12 cellular contexts compared by ENCODE assay signal in the genomic region with DNA sequence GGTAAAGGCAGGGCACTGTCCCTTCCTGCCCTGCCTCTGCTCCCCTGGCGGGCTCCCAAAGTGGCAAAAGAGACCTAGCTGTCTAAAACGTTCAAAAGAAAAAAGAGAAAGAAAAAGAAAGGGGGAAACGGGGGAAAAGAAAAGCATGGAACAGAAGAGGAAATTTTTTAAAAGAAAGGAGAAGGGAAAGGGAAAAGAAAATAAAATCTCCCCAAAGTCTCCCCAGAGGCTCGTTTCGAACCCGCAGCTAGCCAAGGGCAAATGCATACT. TPM values are rescaled to one million over a fixed set of nuclear protein-coding genes. Genes with fewer than 3 reads are reported as not detected.
DNase-seq lines count a peak whose midpoint lies in the region; ATAC-seq, FAIRE-seq and TF ChIP-seq lines count a peak whose summit lies in the region.
"Had no signal": no experiment of that assay in that cellular context is flagged by ENCODE, and none has a peak within 500 bp of the region (broad histone marks: within the 10 kb centered on the region; RNA-seq: fewer than 3 reads in every experiment).

No MANE protein-coding gene starts in this region.

- no peaks in the 10 kb centered on the region for H3K79me1 ChIP-seq in H9 (ENCODE audit: insufficient read depth, low read depth, low read length, poor library complexity, severe bottlenecking)

- TF ChIP-seq CTCF in H9 (conservative IDR thresholded peaks at IDR 0.05), result no peak
- TF ChIP-seq CTCF in GM12878 (IDR thresholded peaks at IDR 0.05 in 2 of 3, conservative IDR thresholded peaks at IDR 0.05 in 1 of 3; ENCODE audit: control insufficient read depth in 2 of 3, extremely low read depth in 1 of 3, insufficient read depth in 1 of 3, low read depth in 3 of 3, low read length in 3 of 3), result no peak
- TF ChIP-seq CTCF in keratinocyte (optimal IDR thresholded peaks at IDR 0.05 in 1 of 3, IDR thresholded peaks at IDR 0.05 in 1 of 3, conservative IDR thresholded peaks at IDR 0.05 in 1 of 3; ENCODE audit: extremely low read depth in 1 of 3, insufficient read depth in 2 of 3, low read length in 3 of 3), result no peak
- no peak for TF ChIP-seq CTCF in spleen (IDR thresholded peaks at IDR 0.05 in 8 of 11, conservative IDR thresholded peaks at IDR 0.05 in 3 of 11)

- RAD21 ChIA-PET in GM12878 (lab: Charles Lee; ENCODE audit: unreplicated experiment), result no interaction called here

- H2AFZ ChIP-seq in H9 (ENCODE audit: low read length) (no peak overlapping the region), GM12878 (ENCODE audit: control insufficient read depth, low read depth, low read length) (no peak overlapping the region), keratinocyte (ENCODE audit: control insufficient read depth, low read length) (no peak overlapping the region)

- no peak overlapping the region for H2BK12ac ChIP-seq in H9 (ENCODE audit: insufficient read length, low read depth, low read length)

- no peak overlapping the region for H2BK20ac ChIP-seq in H9 (ENCODE audit: low read depth, low read length, poor library complexity, severe bottlenecking)

- H3K27me3 ChIP-seq in H9 (ENCODE audit: insufficient read depth, low read length) (no peaks in the 10 kb centered on the region; the same call in 1 of the 2 replicates), GM12878 (replicated peaks in 1 of 2; ENCODE audit: control insufficient read depth in 2 of 2, insufficient read depth in 2 of 2, low read length in 1 of 2) (peaks cover 10 to 18% of the 10 kb centered on the region in 2 experiments), keratinocyte (ENCODE audit: control insufficient read depth, extremely low read depth, insufficient read depth, low read length) (peaks cover 43% of the 10 kb centered on the region), spleen (replicated peaks in 1 of 7) (peaks cover 0 to 90% (median 49%) of the 10 kb centered on the region in 7 donors)

- peak overlapping the region; percentile 1 for H4K5ac ChIP-seq in H9 (ENCODE audit: insufficient read length, low read depth, low read length)

- no TSS peak for BruUV-seq in GM12878 (replicated peaks; lab: Mats Ljungman, UMichigan)

- H3K36me3 ChIP-seq in GM12878 (ENCODE audit: control insufficient read depth in 2 of 2, insufficient read depth in 2 of 2, low read length in 1 of 2), result no peaks in the 10 kb centered on the region
- H3K36me3 ChIP-seq in keratinocyte (ENCODE audit: control insufficient read depth in 2 of 2, extremely low read depth in 1 of 2, insufficient read depth in 2 of 2, low read length in 2 of 2), result no peaks in the 10 kb centered on the region
- H3K36me3 ChIP-seq in spleen, result no peaks in the 10 kb centered on the region

- no peak for DNase-seq in H9
- DNase-seq in GM12878 (ENCODE audit: low read depth, low spot score), result no peak
- DNase-seq in keratinocyte (ENCODE audit: low read depth, low spot score), result no peak
- DNase-seq in spleen, result no peak
- no peak for DNase-seq in natural killer cell treated with Interleukin-12 subunit alpha and Interleukin-12 subunit beta and Interleukin-15 and Interleukin-18, amount 100 ng/mL, for 72 hours (ENCODE audit: low spot score)
- no peak for DNase-seq in stimulated activated CD4-positive, alpha-beta T cell treated with anti-CD3 and anti-CD28 coated beads, Interleukin-4, amount 100 ng/mL, for 24 hours
- DNase-seq in NOMO-1 treated with DMSO at 0.1 percent for 48 hours (lab: John Stamatoyannopoulos, UW; ENCODE audit: unreplicated experiment), result no peak
- DNase-seq: KG1, NCI-H510A had no signal

- peaks cover 26% of the 10 kb centered on the region for H3K27me3 Mint-ChIP-seq in H9 (ENCODE audit: low read depth)
- peaks cover 22 to 26% of the 10 kb centered on the region in 2 donors for H3K27me3 Mint-ChIP-seq in natural killer cell treated with Interleukin-12 subunit alpha and Interleukin-12 subunit beta and Interleukin-15 and Interleukin-18, amount 100 ng/mL, for 72 hours

- H2BK5ac ChIP-seq in H9 (ENCODE audit: insufficient read length, low read length), result no peak overlapping the region

- peaks cover 3 to 20% of the 10 kb centered on the region in 2 experiments; a peak in 4 of 5 replicates for H3K9me3 Mint-ChIP-seq in H9
- no peaks in the 10 kb centered on the region for H3K9me3 Mint-ChIP-seq in natural killer cell treated with Interleukin-12 subunit alpha and Interleukin-12 subunit beta and Interleukin-15 and Interleukin-18, amount 100 ng/mL, for 72 hours
- H3K9me3 Mint-ChIP-seq: T-cell had no signal

- H3K4ac ChIP-seq in H9 (ENCODE audit: low read depth, low read length), result no peak overlapping the region

- no peak overlapping the region for H2BK120ac ChIP-seq in H9 (ENCODE audit: low read depth, low read length, poor library complexity, severe bottlenecking)

- peaks cover 17% of the 10 kb centered on the region for H3K23me2 ChIP-seq in H9 (ENCODE audit: insufficient read length, low read depth, low read length, poor library complexity, severe bottlenecking)

- dilution Hi-C loops in keratinocyte (cut with MboI; ENCODE audit: extremely low pct_ligation_motif_present, low sequenced_read_pairs), result no loop called here

- no peak overlapping the region for H3K4me3 Mint-ChIP-seq in H9
- H3K4me3 Mint-ChIP-seq in natural killer cell treated with Interleukin-12 subunit alpha and Interleukin-12 subunit beta and Interleukin-15 and Interleukin-18, amount 100 ng/mL, for 72 hours, result no peak overlapping the region
- H3K4me3 Mint-ChIP-seq: T-cell had no signal

- H2BK15ac ChIP-seq in H9 (ENCODE audit: low read depth, low read length), result no peak overlapping the region

- FAIRE-seq in GM12878 (lab: Jason Lieb, UNC) (no peak), keratinocyte (lab: Jason Lieb, UNC) (no peak)

- peak overlapping the region; percentile 42; the same call in 1 of the 2 replicates for H3K4me3 ChIP-seq in GM12878
- peak overlapping the region in 1 of 3 experiments; percentile 63 for H3K4me3 ChIP-seq in keratinocyte (ENCODE audit: control insufficient read depth in 2 of 3, extremely low read depth in 1 of 3, insufficient read depth in 2 of 3, low read depth in 1 of 3, low read length in 3 of 3)
- H3K4me3 ChIP-seq in spleen, result peak overlapping the region in 5 of 8 donors; percentile 38 to 72 (median 48)

- no peak overlapping the region for H4K91ac ChIP-seq in H9 (ENCODE audit: insufficient read length, low read depth, low read length)

- H3K9me1 ChIP-seq in keratinocyte (ENCODE audit: control insufficient read depth, extremely low read depth, insufficient read depth, low read length), result no peaks in the 10 kb centered on the region

- H3K18ac ChIP-seq in H9 (ENCODE audit: insufficient read length, low read depth, low read length), result no peak overlapping the region

- CTCF ChIA-PET in GM12878 (lab: Yijun Ruan, JAX), result no interaction called here

- H3K36me3 Mint-ChIP-seq in H9 (ENCODE audit: insufficient read depth in 1 of 3, low read depth in 3 of 3), result peaks cover 0 to 10% (median 6%) of the 10 kb centered on the region in 3 experiments; a peak in 4 of 7 replicates
- no peaks in the 10 kb centered on the region for H3K36me3 Mint-ChIP-seq in natural killer cell treated with Interleukin-12 subunit alpha and Interleukin-12 subunit beta and Interleukin-15 and Interleukin-18, amount 100 ng/mL, for 72 hours
- H3K36me3 Mint-ChIP-seq: T-cell had no signal

- TF ChIP-seq RAD21 in GM12878 (IDR thresholded peaks at IDR 0.05; ENCODE audit: insufficient read depth, low read depth, low read length), result no peak

- POLR2A ChIA-PET in GM12878 (lab: Charles Lee), result no interaction called here

- no peak for TF ChIP-seq POLR2A in GM12878 (IDR thresholded peaks at IDR 0.05; ENCODE audit: low read depth, low read length)
- TF ChIP-seq POLR2A in spleen (IDR thresholded peaks at IDR 0.05), result no peak

- no CpG with 5 or more reads among the region's 6 CpGs for WGBS in H9 (ENCODE audit: extremely low coverage, insufficient read length, low lambda C conversion rate)
- 9% methylated on average over 6 of the region's 6 CpGs for WGBS in GM12878 (ENCODE audit: insufficient coverage, insufficient replicate concordance, low lambda C conversion rate, missing lambda C conversion rate)
- 8 to 12% (median 9%) methylated on average over 6 of the region's 6 CpGs for WGBS in spleen, 5 donors

- H3K56ac ChIP-seq in H9 (ENCODE audit: insufficient read length, low read depth, low read length), result no peak overlapping the region

- H3K79me2 ChIP-seq in H9 (ENCODE audit: insufficient read depth, low read length), result no peaks in the 10 kb centered on the region
- no peaks in the 10 kb centered on the region for H3K79me2 ChIP-seq in GM12878 (ENCODE audit: control insufficient read depth, insufficient read depth, low read length)
- no peaks in the 10 kb centered on the region for H3K79me2 ChIP-seq in keratinocyte (ENCODE audit: control insufficient read depth, insufficient read depth, low read length)

- TF ChIP-seq EP300 in GM12878 (IDR thresholded peaks at IDR 0.05; ENCODE audit: borderline replicate concordance in 1 of 2, control insufficient read depth in 1 of 2, low read depth in 2 of 2, low read length in 2 of 2), result no peak

- H3K14ac ChIP-seq in H9 (ENCODE audit: insufficient read depth, low read length), result no peak overlapping the region

- ATAC-seq in GM12878 (peak; percentile 9; the same call in 2 of the 3 replicates), HG03159 (IDR thresholded peaks at IDR 0.05; ENCODE audit: unreplicated experiment) (no peak)
- no peak for ATAC-seq in natural killer cell treated with Interleukin-12 subunit alpha and Interleukin-12 subunit beta and Interleukin-15 and Interleukin-18, amount 100 ng/mL, for 72 hours

- SMC1A ChIA-PET in GM12878 (lab: Charles Lee; ENCODE audit: uncharacterized antibody, unreplicated experiment), result interaction anchor here (0.7 kb wide), 1 partner anchor 74 kb away, joined by 3 read pairs; no protein-coding TSS in a partner anchor

- H3K9ac ChIP-seq in H9 (ENCODE audit: extremely low read depth, insufficient read length, low read length) (peak overlapping the region; percentile 48), GM12878 (ENCODE audit: control insufficient read depth, insufficient read depth, low read length) (no peak overlapping the region), keratinocyte (ENCODE audit: control insufficient read depth, extremely low read depth, insufficient read depth, low read length) (no peak overlapping the region)

- H3K4me1 ChIP-seq in H9 (ENCODE audit: insufficient read depth, low read length), result peaks cover 17% of the 10 kb centered on the region; the same call in 1 of the 2 replicates
- H3K4me1 ChIP-seq in GM12878 (ENCODE audit: control insufficient read depth, insufficient read depth, low read length), result peaks cover 11% of the 10 kb centered on the region
- peaks cover 7% of the 10 kb centered on the region for H3K4me1 ChIP-seq in keratinocyte (ENCODE audit: control insufficient read depth, extremely low read depth, insufficient read depth, low read length)
- H3K4me1 ChIP-seq in spleen, result peaks cover 10 to 49% (median 40%) of the 10 kb centered on the region in 6 donors

- H3T11ph ChIP-seq in H9 (ENCODE audit: low read length), result no peak overlapping the region

- H3K27ac Mint-ChIP-seq in H9, result no peak overlapping the region
- H3K27ac Mint-ChIP-seq in natural killer cell treated with Interleukin-12 subunit alpha and Interleukin-12 subunit beta and Interleukin-15 and Interleukin-18, amount 100 ng/mL, for 72 hours, result no peak overlapping the region
- H3K27ac Mint-ChIP-seq: T-cell had no signal

- no peak overlapping the region for H2AK5ac ChIP-seq in H9 (ENCODE audit: insufficient read length, low read length)

- H4K20me1 ChIP-seq in H9 (ENCODE audit: control insufficient read depth, insufficient read depth, insufficient read length) (no peaks in the 10 kb centered on the region), GM12878 (ENCODE audit: control insufficient read depth, insufficient read depth) (no peaks in the 10 kb centered on the region), keratinocyte (ENCODE audit: control insufficient read depth, extremely low read depth, insufficient read depth, low read length) (no peaks in the 10 kb centered on the region)

- H3K27ac ChIP-seq in H9 (ENCODE audit: insufficient read length, low read depth, low read length) (no peak overlapping the region), GM12878 (ENCODE audit: control insufficient read depth, insufficient read depth) (no peak overlapping the region), keratinocyte (ENCODE audit: control insufficient read depth, insufficient read depth, low read length) (no peak overlapping the region), spleen (peak overlapping the region in 5 of 8 donors; percentile 70 to 80 (median 77))

- H3K4me2 ChIP-seq in H9 (ENCODE audit: insufficient read depth, insufficient read length, low read length) (peak overlapping the region; percentile 86), GM12878 (ENCODE audit: control insufficient read depth, insufficient read depth) (peak overlapping the region; percentile 79), keratinocyte (ENCODE audit: control insufficient read depth, extremely low read depth, insufficient read depth, low read depth, low read length) (peak overlapping the region; percentile 78)

- H3K23ac ChIP-seq in H9 (ENCODE audit: insufficient read length, low read depth, low read length), result peak overlapping the region; percentile 5

- H3K9me3 ChIP-seq in H9 (ENCODE audit: control insufficient read depth, low read depth, low read length) (no peaks in the 10 kb centered on the region), GM12878 (replicated peaks; ENCODE audit: control insufficient read depth, insufficient read depth, low read length) (peaks cover 11% of the 10 kb centered on the region; the same call in 2 of the 3 replicates), keratinocyte (ENCODE audit: control insufficient read depth, low read depth, low read length) (no peaks in the 10 kb centered on the region), spleen (peaks cover 0 to 13% (median 6%) of the 10 kb centered on the region in 8 donors)

- H4K8ac ChIP-seq in H9 (replicated peaks; ENCODE audit: insufficient read length, low read depth, low read length), result peak overlapping the region; percentile 18

- peaks cover 22 to 32% of the 10 kb centered on the region in 2 experiments for H3K4me1 Mint-ChIP-seq in H9
- H3K4me1 Mint-ChIP-seq in natural killer cell treated with Interleukin-12 subunit alpha and Interleukin-12 subunit beta and Interleukin-15 and Interleukin-18, amount 100 ng/mL, for 72 hours (ENCODE audit: low read depth in 2 of 2), result no peaks in the 10 kb centered on the region

- intact Hi-C loops in GM12878 (cut with micrococcal nuclease; ENCODE audit: unreplicated experiment), result no loop called here
- intact Hi-C loops in spleen (cut with DNase I; ENCODE audit: low total_unique reads), result no loop called here

- in situ Hi-C loops in GM12878 (cut with MboI), result no loop called here

RNA-seq across cellular contexts. Expression of a gene that starts 37.0 kb away (rescaled TPM):
- 83.4 and 84.1 TPM in 2 replicates for total RNA-seq in H9 (2021)
- 9.2 and 9.6 TPM in 2 replicates for total RNA-seq in GM12878 (2013; cell fraction: nucleolus; rRNA removed)
- 0.68 and 1.2 TPM in 2 replicates for total RNA-seq in GM12878 (2014; rRNA removed)
- 1.5 and 1.6 TPM in 2 replicates for total RNA-seq in GM12878 (2014; rRNA removed; fragmentation: Illumina TruSeq; extraction: Trizol)
- total RNA-seq in GM12878 (2021), result 0.87 and 1.2 TPM in 2 replicates
- 0.79 TPM for polyA plus RNA-seq in GM12878 (2011; ENCODE audit: low read depth)
- polyA plus RNA-seq in GM12878 (2011; rRNA removed), result 5.6 and 8.6 TPM in 2 replicates
- 2.8 and 2.9 TPM in 2 replicates for polyA plus RNA-seq in GM12878 (2011; cell fraction: cytosol; rRNA removed)
- 4.7 and 5.0 TPM in 2 replicates for polyA plus RNA-seq in GM12878 (2011; cell fraction: nucleus; rRNA removed)
- polyA plus RNA-seq in GM12878 (2012), result 1.1 and 2.4 TPM in 2 replicates
- 1.1 TPM in 2 replicates for polyA plus RNA-seq in GM12878 (2014; fragmentation: Illumina TruSeq; extraction: Trizol)
- under 1 TPM; 0.55 to 0.60 TPM for polyA plus RNA-seq in GM12878 (2014; fragmentation: Nextera tagmentation; extraction: Ambion mirVana)
- polyA plus RNA-seq in GM12878 (2014; rRNA removed), result 0.81 and 1.2 TPM in 2 replicates
- under 1 TPM; 0.82 to 0.87 TPM for polyA plus RNA-seq in GM12878 (2016; fragmentation: Nextera tagmentation; extraction: Ambion mirVana)
- 7.6 and 13.3 TPM in 2 replicates for polyA minus RNA-seq in GM12878 (2011; rRNA and poly(A)+ RNA removed)
- 3.0 and 4.4 TPM in 2 replicates for polyA minus RNA-seq in GM12878 (2011; cell fraction: cytosol; rRNA and poly(A)+ RNA removed)
- 4.4 and 5.3 TPM in 2 replicates for polyA minus RNA-seq in GM12878 (2011; cell fraction: nucleus; rRNA and poly(A)+ RNA removed)
- polyA plus RNA-seq in keratinocyte, result 0.01 to 0.21 TPM (median 0.02 TPM) in 3 replicates
- 0.05 TPM for polyA plus RNA-seq in keratinocyte (2011; ENCODE audit: low read depth)
- 0.02 TPM in 1 of 2 replicates, not detected in the other for polyA plus RNA-seq in keratinocyte (2011; cell fraction: cytosol; rRNA removed)
- 0.16 and 0.19 TPM in 2 replicates for polyA plus RNA-seq in keratinocyte (2011; cell fraction: nucleus; rRNA removed)
- 0.24 TPM in 1 of 2 replicates, not detected in the other for polyA plus RNA-seq in keratinocyte (2012; ENCODE audit: low replicate concordance)
- polyA minus RNA-seq in keratinocyte, result not detected in 3 replicates
- polyA minus RNA-seq in keratinocyte (2011; cell fraction: cytosol; rRNA and poly(A)+ RNA removed), result not detected
- polyA minus RNA-seq in keratinocyte (2011; cell fraction: nucleus; rRNA and poly(A)+ RNA removed), result 0.11 and 0.23 TPM in 2 replicates
- total RNA-seq in spleen, result 10 to 100 TPM; 48.8 to 70.6 (median 61.1) TPM
- polyA plus RNA-seq in spleen, result 1 to 10 TPM; 1.2 to 4.2 (median 3.5) TPM
- 1 to 10 TPM; 1.3 to 1.6 TPM for total RNA-seq in natural killer cell treated with Interleukin-12 subunit alpha and Interleukin-12 subunit beta and Interleukin-15 and Interleukin-18, amount 100 ng/mL, for 72 hours
- total RNA-seq: bronchial epithelial cell had no signal

Comparison
In these comparisons a context has a peak if more than half of its experiments do, and no peak if none do; other contexts are left out.
1. H3K27ac ChIP-seq: peak in spleen (5 of 8); none in H9 (single experiment), GM12878 (single experiment) and keratinocyte (single experiment).
2. Peak in every context shown above with its lines, with median percentiles within 50 percentile points of each other: H3K4me2 ChIP-seq.